In genomic region chr6:30573113-30573512, GRCh38 we compare ENCODE assay signal across 11 cellular contexts. TPM values are rescaled to one million over a fixed set of nuclear protein-coding genes. Genes with fewer than 3 reads are reported as not detected.
DNase-seq lines count a peak whose midpoint lies in the region; ATAC-seq and TF ChIP-seq lines count a peak whose summit lies in the region.
"Had no signal": no experiment of that assay in that cellular context is flagged by ENCODE, and none has a peak within 500 bp of the region (broad histone marks: within the 10 kb centered on the region; RNA-seq: fewer than 3 reads in every experiment).

No MANE protein-coding gene starts in this region.

- intact Hi-C loops in CD4-positive, alpha-beta memory T cell (cut with micrococcal nuclease) = no loop called here
- intact Hi-C loops in natural killer cell (cut with micrococcal nuclease) = no loop called here

- peaks cover 18 to 43% of the 10 kb centered on the region in 2 donors for H3K36me3 Mint-ChIP-seq in CD4-positive, alpha-beta memory T cell
- H3K36me3 Mint-ChIP-seq in IgD-negative memory B cell (peaks cover 5% of the 10 kb centered on the region), natural killer cell (peaks cover 15% of the 10 kb centered on the region)
- H3K36me3 Mint-ChIP-seq in activated naive CD8-positive, alpha-beta T cell treated with anti-CD3 and anti-CD28 coated beads, Interleukin-2, amount 50 U/mL, for 24 hours (ENCODE audit: low read depth) = peaks cover 45% of the 10 kb centered on the region

- H3K4me1 ChIP-seq in CD4-positive, alpha-beta memory T cell (ENCODE audit: insufficient read depth, low read length) = peaks cover 45% of the 10 kb centered on the region

- H3K4me3 ChIP-seq in CD4-positive, alpha-beta memory T cell (ENCODE audit: low read length in 2 of 2) = no peak overlapping the region

- CTCF ChIA-PET in CD4-positive, alpha-beta memory T cell (lab: Charles Lee; ENCODE audit: partially characterized antibody) = interaction anchor here (0.7 to 1.2 kb wide), 3 partner anchors 15 to 150 kb away, joined by 3 to 4 read pairs (median 4); no protein-coding TSS in a partner anchor

- POLR2A ChIA-PET in CD4-positive, alpha-beta memory T cell (lab: Charles Lee; ENCODE audit: partially characterized antibody) = interaction anchor here (0.8 kb wide), 1 partner anchor 44 kb away, joined by 3 read pairs; the partner anchor contains the start of genes MRPS18B and PPP1R10

- H3K4me1 Mint-ChIP-seq in CD4-positive, alpha-beta memory T cell = peaks cover 53 to 69% (median 63%) of the 10 kb centered on the region in 4 donors
- H3K4me1 Mint-ChIP-seq in IgD-negative memory B cell = peaks cover 30 to 49% (median 41%) of the 10 kb centered on the region in 3 donors
- peaks cover 80% of the 10 kb centered on the region for H3K4me1 Mint-ChIP-seq in activated naive CD8-positive, alpha-beta T cell treated with anti-CD3 and anti-CD28 coated beads, Interleukin-2, amount 50 U/mL, for 24 hours
- peaks cover 64% of the 10 kb centered on the region in 2 donors for H3K4me1 Mint-ChIP-seq in natural killer cell

- H3K9me3 ChIP-seq in CD4-positive, alpha-beta memory T cell (ENCODE audit: control insufficient read depth in 1 of 2, low read length in 2 of 2) = no peaks in the 10 kb centered on the region
- H3K9me3 ChIP-seq: ascending aorta had no signal

- ATAC-seq in activated naive CD8-positive, alpha-beta T cell treated with anti-CD3 and anti-CD28 coated beads, Interleukin-2, amount 50 U/mL, for 24 hours = no peak
- ATAC-seq in natural killer cell (no peak), HG03521 (IDR thresholded peaks at IDR 0.05; ENCODE audit: unreplicated experiment) (no peak)
- ATAC-seq: Right ventricle myocardium inferior had no signal

- H3K27me3 ChIP-seq in CD4-positive, alpha-beta memory T cell (ENCODE audit: insufficient read depth, low read length) = no peaks in the 10 kb centered on the region
- H3K27me3 ChIP-seq: ascending aorta had no signal

- no peak for DNase-seq in CD4-positive, alpha-beta memory T cell
- DNase-seq in activated naive CD8-positive, alpha-beta T cell treated with anti-CD3 and anti-CD28 coated beads, Interleukin-2, amount 50 U/mL, for 24 hours = no peak
- DNase-seq in natural killer cell (no peak), hypothalamus (lab: John Stamatoyannopoulos, UW) (no peak), ACHN (no peak)
- DNase-seq in effector CD4-positive, alpha-beta T cell = no peak
- DNase-seq: NCI-H446 treated with DMSO at 0.1 percent for 48 hours had no signal

- peak overlapping the region in 7 of 8 donors; percentile 51 to 100 (median 99) for H3K4me3 Mint-ChIP-seq in CD4-positive, alpha-beta memory T cell
- peak overlapping the region in 3 of 4 donors; percentile 14 to 97 (median 74) for H3K4me3 Mint-ChIP-seq in IgD-negative memory B cell
- H3K4me3 Mint-ChIP-seq in activated naive CD8-positive, alpha-beta T cell treated with anti-CD3 and anti-CD28 coated beads, Interleukin-2, amount 50 U/mL, for 24 hours = peak overlapping the region; percentile 91
- H3K4me3 Mint-ChIP-seq in natural killer cell = peak overlapping the region; percentile 45

- H3K36me3 ChIP-seq in CD4-positive, alpha-beta memory T cell (ENCODE audit: insufficient read depth, low read length) = peaks cover 21% of the 10 kb centered on the region

- no peaks in the 10 kb centered on the region for H3K27me3 Mint-ChIP-seq in CD4-positive, alpha-beta memory T cell
- H3K27me3 Mint-ChIP-seq in IgD-negative memory B cell (peaks cover 3% of the 10 kb centered on the region), natural killer cell (ENCODE audit: low read depth in 2 of 2) (no peaks in the 10 kb centered on the region)
- H3K27me3 Mint-ChIP-seq in activated naive CD8-positive, alpha-beta T cell treated with anti-CD3 and anti-CD28 coated beads, Interleukin-2, amount 50 U/mL, for 24 hours = no peaks in the 10 kb centered on the region

- H3K27ac ChIP-seq in CD4-positive, alpha-beta memory T cell (ENCODE audit: low read depth, low read length) = peak overlapping the region; percentile 95

- TF ChIP-seq CTCF in natural killer cell (IDR thresholded peaks at IDR 0.05) = no peak

- in situ Hi-C loops in ACHN (cut with HindIII; ENCODE audit: low pct_ligation_motif_present, low pct_unique_long_range_greater_than_20kb, low sequenced_read_pairs) = no loop called here

- H3K27ac Mint-ChIP-seq in CD4-positive, alpha-beta memory T cell = peak overlapping the region; percentile 54 to 99 (median 92)
- H3K27ac Mint-ChIP-seq in IgD-negative memory B cell = peak overlapping the region in 2 of 3 donors; percentile 16 to 30
- H3K27ac Mint-ChIP-seq in activated naive CD8-positive, alpha-beta T cell treated with anti-CD3 and anti-CD28 coated beads, Interleukin-2, amount 50 U/mL, for 24 hours = peak overlapping the region; percentile 34
- H3K27ac Mint-ChIP-seq in natural killer cell = peak overlapping the region; percentile 98 to 99

- peaks cover 0 to 4% (median 0%) of the 10 kb centered on the region in 8 donors for H3K9me3 Mint-ChIP-seq in CD4-positive, alpha-beta memory T cell
- no peaks in the 10 kb centered on the region for H3K9me3 Mint-ChIP-seq in IgD-negative memory B cell
- H3K9me3 Mint-ChIP-seq in activated naive CD8-positive, alpha-beta T cell treated with anti-CD3 and anti-CD28 coated beads, Interleukin-2, amount 50 U/mL, for 24 hours = no peaks in the 10 kb centered on the region
- H3K9me3 Mint-ChIP-seq in natural killer cell = no peaks in the 10 kb centered on the region

RNA-seq across cellular contexts. Expression of gene ABCF1, which starts 1.9 kb away (rescaled TPM):
- 10 to 100 TPM; 60.8 to 66.8 TPM for total RNA-seq in CD4-positive, alpha-beta memory T cell
- polyA plus RNA-seq in CD4-positive, alpha-beta memory T cell = 10 to 100 TPM in 1 of 2 donors, 1 to 10 TPM in 1; 7.5 to 46.6 TPM
- 33.7 TPM for polyA plus RNA-seq in IgD-negative memory B cell
- 100 to 1,000 TPM in 2 of 3 donors, 10 to 100 TPM in 1; 91.4 to 138 (median 138) TPM for total RNA-seq in natural killer cell

RNA-seq across cellular contexts. Expression of gene PRR3, which starts 16.0 kb away (rescaled TPM):
- 10 to 100 TPM; 26.4 to 29.1 TPM for total RNA-seq in CD4-positive, alpha-beta memory T cell
- 1 to 10 TPM; 4.3 to 8.5 TPM for polyA plus RNA-seq in CD4-positive, alpha-beta memory T cell
- polyA plus RNA-seq in IgD-negative memory B cell = 8.8 TPM
- total RNA-seq in natural killer cell = 10 to 100 TPM in 2 of 3 donors, 1 to 10 TPM in 1; 9.5 to 14.8 (median 13.9) TPM

RNA-seq across cellular contexts. Expression of gene GNL1, which starts 16.8 kb away (rescaled TPM):
- total RNA-seq in CD4-positive, alpha-beta memory T cell = 10 to 100 TPM; 83.4 to 83.9 TPM
- polyA plus RNA-seq in CD4-positive, alpha-beta memory T cell = 10 to 100 TPM; 37.4 to 51.5 TPM
- 46.1 TPM for polyA plus RNA-seq in IgD-negative memory B cell
- 100 to 1,000 TPM; 137 to 208 (median 187) TPM for total RNA-seq in natural killer cell

RNA-seq across cellular contexts. Expression of gene PPP1R10, which starts 43.9 kb away (rescaled TPM):
- total RNA-seq in CD4-positive, alpha-beta memory T cell = 100 to 1,000 TPM; 224 to 231 TPM
- 10 to 100 TPM in 1 of 2 donors, 1 to 10 TPM in 1; 8.5 to 30.6 TPM for polyA plus RNA-seq in CD4-positive, alpha-beta memory T cell
- 28.0 TPM for polyA plus RNA-seq in IgD-negative memory B cell
- total RNA-seq in natural killer cell = 100 to 1,000 TPM; 151 to 222 (median 174) TPM

RNA-seq across cellular contexts. Expression of gene MRPS18B, which starts 44.5 kb away (rescaled TPM):
- total RNA-seq in CD4-positive, alpha-beta memory T cell = 10 to 100 TPM; 44.4 to 46.3 TPM
- polyA plus RNA-seq in CD4-positive, alpha-beta memory T cell = 100 to 1,000 TPM; 112 to 126 TPM
- 146 TPM for polyA plus RNA-seq in IgD-negative memory B cell
- 10 to 100 TPM; 14.2 to 19.9 (median 16.6) TPM for total RNA-seq in natural killer cell

Comparison
In these comparisons a context has a peak if more than half of its experiments do, and no peak if none do; other contexts are left out.
1. H3K27ac Mint-ChIP-seq: peak in every context shown above with its lines; median percentile 98 in natural killer cell; 92 in CD4-positive, alpha-beta memory T cell; 34 in activated naive CD8-positive, alpha-beta T cell treated with anti-CD3 and anti-CD28 coated beads, Interleukin-2, amount 50 U/mL, for 24 hours; 23 in IgD-negative memory B cell.
2. H3K4me3 Mint-ChIP-seq: peak in every context shown above with its lines; median percentile 99 in CD4-positive, alpha-beta memory T cell; 91 in activated naive CD8-positive, alpha-beta T cell treated with anti-CD3 and anti-CD28 coated beads, Interleukin-2, amount 50 U/mL, for 24 hours; 74 in IgD-negative memory B cell; 45 in natural killer cell.